Comparison of ENCODE assay signal across 8 cellular contexts in genomic region chr2:39778233-39778632, GRCh38. TPM values are rescaled to one million over a fixed set of nuclear protein-coding genes. Genes with fewer than 3 reads are reported as not detected.
DNase-seq lines count a peak whose midpoint lies in the region; ATAC-seq, FAIRE-seq and TF ChIP-seq lines count a peak whose summit lies in the region.

No MANE protein-coding gene starts in this region.

- POLR2A ChIA-PET in K562 (lab: Yijun Ruan, JAX), result no interaction called here

- 0% methylated on average over 2 of the region's 2 CpGs for WGBS in K562 (ENCODE audit: insufficient coverage, low coverage, missing lambda C conversion rate)

- H3K27ac ChIP-seq in BLaER1, result peak overlapping the region; percentile 95
- H3K27ac ChIP-seq in K562 (ENCODE audit: extremely low read depth, low read depth, low read length), result peak overlapping the region; percentile 96
- peak overlapping the region; percentile 94 for H3K27ac ChIP-seq in lower lobe of right lung

- no peak for TF ChIP-seq CTCF in HFF-Myc (IDR thresholded peaks at IDR 0.05; ENCODE audit: low read depth, low read length, missing control alignments)
- TF ChIP-seq CTCF in K562 (IDR thresholded peaks at IDR 0.05 in 2 of 3, conservative IDR thresholded peaks at IDR 0.05 in 1 of 3; ENCODE audit: insufficient read depth in 2 of 3, low read depth in 1 of 3, low read length in 3 of 3), result no peak
- no peak for TF ChIP-seq CTCF in lower lobe of right lung (IDR thresholded peaks at IDR 0.05)

- TF ChIP-seq RAD21 in K562 (CRISPR knock-in tag; conservative IDR thresholded peaks at IDR 0.05 in 1 of 2, IDR thresholded peaks at IDR 0.05 in 1 of 2), result no peak

- CTCF ChIA-PET in K562 (lab: Yijun Ruan, JAX; ENCODE audit: low intra/inter-chr PET ratio), result no interaction called here

- in situ Hi-C loops in K562 (cut with MboI), result no loop called here

- H3K4me2 ChIP-seq in BLaER1, result peak overlapping the region; percentile 77
- H3K4me2 ChIP-seq in K562 (ENCODE audit: insufficient read depth, low read length), result peak overlapping the region; percentile 89

- DNase-seq in HFF-Myc (ENCODE audit: extremely low read depth, low read depth) (no peak), K562 (ENCODE audit: extremely low read depth in 1 of 4, low spot score in 3 of 4) (no peak), lower lobe of right lung (no peak), RCC 7860 (ENCODE audit: low spot score) (no peak), sciatic nerve (ENCODE audit: low spot score) (no peak)

- no peak for FAIRE-seq in K562 (lab: Jason Lieb, UNC)
- no peak for FAIRE-seq in RCC 7860 (lab: Jason Lieb, UNC)

- peak overlapping the region; percentile 81 for H3K4me3 ChIP-seq in BLaER1
- H3K4me3 ChIP-seq in HFF-Myc (replicated peaks; ENCODE audit: low read depth, low read length), result peak overlapping the region; percentile 76
- H3K4me3 ChIP-seq in K562, result peak overlapping the region; percentile 78
- peak overlapping the region; percentile 95 for H3K4me3 ChIP-seq in lower lobe of right lung

- intact Hi-C loops in K562 (cut with micrococcal nuclease), result no loop called here
- intact Hi-C loops in lower lobe of right lung (cut with DNase I), result no loop called here
- intact Hi-C loops in sciatic nerve (cut with DNase I), result no loop called here

- ATAC-seq in K562 (peak; percentile 37), lower lobe of right lung (no peak), sciatic nerve (no peak), HG03460 (IDR thresholded peaks at IDR 0.05; ENCODE audit: unreplicated experiment) (no peak), HG03039 (IDR thresholded peaks at IDR 0.05; ENCODE audit: unreplicated experiment) (no peak)

- H3K9me3 ChIP-seq in BLaER1, result peaks cover 8% of the 10 kb centered on the region; the same call in 1 of the 2 replicates
- no peaks in the 10 kb centered on the region for H3K9me3 ChIP-seq in K562 (replicated peaks; ENCODE audit: control insufficient read depth, insufficient read depth, low read depth, low read length)
- no peaks in the 10 kb centered on the region for H3K9me3 ChIP-seq in lower lobe of right lung

- H3K4me1 ChIP-seq in BLaER1 (peaks cover 59% of the 10 kb centered on the region), K562 (replicated peaks in 1 of 2; ENCODE audit: control insufficient read depth in 2 of 2, insufficient read depth in 2 of 2, low read length in 2 of 2) (peaks cover 21 to 50% of the 10 kb centered on the region in 2 experiments), lower lobe of right lung (peaks cover 35% of the 10 kb centered on the region)

- H3K27me3 ChIP-seq in BLaER1 (no peaks in the 10 kb centered on the region), K562 (ENCODE audit: control insufficient read depth in 2 of 2, insufficient read depth in 2 of 2, low read length in 2 of 2) (no peaks in the 10 kb centered on the region), lower lobe of right lung (ENCODE audit: low read depth) (no peaks in the 10 kb centered on the region)

- TF ChIP-seq POLR2A in K562 (conservative IDR thresholded peaks at IDR 0.05), result no peak

- peak overlapping the region; percentile 77 for H2AFZ ChIP-seq in K562 (ENCODE audit: low read depth, low read length)

- peak overlapping the region; percentile 94 for H3K9ac ChIP-seq in BLaER1
- peak overlapping the region; percentile 62 to 94 for H3K9ac ChIP-seq in K562 (ENCODE audit: insufficient read depth in 1 of 2, low read depth in 2 of 2, low read length in 2 of 2)

- BruUV-seq in K562 (replicated peaks; lab: Mats Ljungman, UMichigan), result TSS peak; percentile 60

- no peak for TF ChIP-seq EP300 in K562 (IDR thresholded peaks at IDR 0.05; ENCODE audit: low read length)

- peaks cover 62% of the 10 kb centered on the region for H3K79me2 ChIP-seq in K562 (ENCODE audit: control insufficient read depth, insufficient read depth, low read length)

- H3K9me1 ChIP-seq in K562 (ENCODE audit: control insufficient read depth, insufficient read depth, low read length), result no peaks in the 10 kb centered on the region

- H4K20me1 ChIP-seq in BLaER1 (peaks cover 25% of the 10 kb centered on the region), K562 (replicated peaks; ENCODE audit: control insufficient read depth, insufficient read depth, low read length) (no peaks in the 10 kb centered on the region)

- H3K36me3 ChIP-seq in BLaER1, result peaks cover 23% of the 10 kb centered on the region
- peaks cover 40% of the 10 kb centered on the region for H3K36me3 ChIP-seq in K562 (ENCODE audit: control insufficient read depth, insufficient read depth, low read length)
- H3K36me3 ChIP-seq in lower lobe of right lung, result no peaks in the 10 kb centered on the region

TF ChIP-seq in K562, 482 proteins besides CTCF, POLR2A, EP300 and RAD21 (continues in another document):
- no peak for TF ChIP-seq SNAPC5 (CRISPR knock-in tag; IDR thresholded peaks at IDR 0.05)
- no peak for TF ChIP-seq HOMEZ (CRISPR knock-in tag; IDR thresholded peaks at IDR 0.05)
- TF ChIP-seq THRAP3 (IDR thresholded peaks at IDR 0.05; ENCODE audit: borderline replicate concordance), result no peak
- no peak for TF ChIP-seq NCOR1 (IDR thresholded peaks at IDR 0.05)
- TF ChIP-seq ZFPM2 (CRISPR knock-in tag; IDR thresholded peaks at IDR 0.05), result no peak
- no peak for TF ChIP-seq MEF2D (tag; conservative IDR thresholded peaks at IDR 0.05; ENCODE audit: low read depth)
- TF ChIP-seq CHD2 (IDR thresholded peaks at IDR 0.05; ENCODE audit: low read depth, low read length), result no peak
- TF ChIP-seq ZC3H11A (IDR thresholded peaks at IDR 0.05; ENCODE audit: low read depth, low read length), result 0 out of 2 replicates have a peak, but pooled peaks have one; percentile 14
- TF ChIP-seq SMARCE1 (IDR thresholded peaks at IDR 0.05), result no peak
- no peak for TF ChIP-seq DLX4 (CRISPR knock-in tag; IDR thresholded peaks at IDR 0.05)
- TF ChIP-seq SP1 (CRISPR knock-in tag; IDR thresholded peaks at IDR 0.05), result no peak
- no peak for TF ChIP-seq CEBPZ (IDR thresholded peaks at IDR 0.05; ENCODE audit: borderline replicate concordance, low read depth, low read length)

RNA-seq across cellular contexts. Expression of gene THUMPD2, which starts 0.8 kb away (rescaled TPM):
- 19.7 and 76.3 TPM in 2 replicates for total RNA-seq in K562 (2011; cell fraction: chromatin; rRNA removed; ENCODE audit: low replicate concordance)
- 10.5 and 16.2 TPM in 2 replicates for total RNA-seq in K562 (2011; cell fraction: nucleolus; rRNA removed)
- total RNA-seq in K562 (2011; cell fraction: nucleoplasm; rRNA removed), result 25.3 and 42.7 TPM in 2 replicates
- 13.8 and 17.3 TPM in 2 replicates for total RNA-seq in K562 (2014; rRNA removed)
- 35.0 and 39.8 TPM in 2 replicates for total RNA-seq in K562 (2014; rRNA removed; fragmentation: Illumina TruSeq; extraction: Trizol)
- total RNA-seq in K562 (2015; rRNA removed; fragmentation: Illumina TruSeq; extraction: Trizol), result 30.6 and 31.9 TPM in 2 replicates
- total RNA-seq in K562 (2021), result 18.1 and 18.8 TPM in 2 replicates
- polyA plus RNA-seq in K562 (2011; rRNA removed), result 34.7 and 40.4 TPM in 2 replicates
- 7.1 and 11.6 TPM in 2 replicates for polyA plus RNA-seq in K562 (2011; cell fraction: cytosol; rRNA removed)
- 24.8 and 29.6 TPM in 2 replicates for polyA plus RNA-seq in K562 (2011; cell fraction: nucleus; rRNA removed)
- 13.8 and 14.9 TPM in 2 replicates for polyA plus RNA-seq in K562 (2012)
- polyA plus RNA-seq in K562 (2014; fragmentation: Illumina TruSeq; extraction: Trizol), result 22.3 and 24.0 TPM in 2 replicates
- 10 to 100 TPM in 1 of 2 experiments, 1 to 10 TPM in 1; 9.6 to 15.1 TPM for polyA plus RNA-seq in K562 (2014; fragmentation: Nextera tagmentation; extraction: Ambion mirVana)
- 30.2 and 30.7 TPM in 2 replicates for polyA plus RNA-seq in K562 (2014; rRNA removed)
- polyA minus RNA-seq in K562 (2011; rRNA and poly(A)+ RNA removed), result 26.1 and 27.0 TPM in 2 replicates
- polyA minus RNA-seq in K562 (2011; cell fraction: cytosol; rRNA and poly(A)+ RNA removed), result 5.6 and 8.6 TPM in 2 replicates
- polyA minus RNA-seq in K562 (2011; cell fraction: nucleus; rRNA and poly(A)+ RNA removed), result 30.6 and 48.5 TPM in 2 replicates
- total RNA-seq in lower lobe of right lung, result 10.0 TPM
- total RNA-seq in sciatic nerve, result 17.8 TPM
